Comparison of ENCODE assay signal across 8 cellular contexts in genomic region chr11:94544832-94545640, GRCh38. TPM values are rescaled to one million over a fixed set of nuclear protein-coding genes. Genes with fewer than 3 reads are reported as not detected.
DNase-seq lines count a peak whose midpoint lies in the region; ATAC-seq and TF ChIP-seq lines count a peak whose summit lies in the region.

No MANE protein-coding gene starts in this region.

- 28 to 35% (median 35%) methylated on average over 70 to 72 of the region's 72 CpGs for WGBS in adipose tissue, 3 donors
- WGBS in spleen, 5 donors = 30 to 50% (median 46%) methylated on average over 44 to 72 of the region's 72 CpGs

- H3K27ac ChIP-seq in adipose tissue (ENCODE audit: low read depth, low read length) (peak overlapping the region; percentile 75), spleen (peak overlapping the region; percentile 87 to 99 (median 94))

- H3K4me1 ChIP-seq in spleen = peaks cover 21 to 71% (median 60%) of the 10 kb centered on the region in 6 donors

- no peak for TF ChIP-seq POLR2A in spleen (IDR thresholded peaks at IDR 0.05)

- no peak for ATAC-seq in HG02588 (IDR thresholded peaks at IDR 0.05; ENCODE audit: unreplicated experiment)

- no peaks in the 10 kb centered on the region for H3K9me3 ChIP-seq in spleen

- H3K27me3 ChIP-seq in spleen (replicated peaks in 1 of 7) = no peaks in the 10 kb centered on the region

- TF ChIP-seq CTCF in spleen (IDR thresholded peaks at IDR 0.05 in 8 of 11, conservative IDR thresholded peaks at IDR 0.05 in 3 of 11) = no peak

- peak; percentile 62 for DNase-seq in activated effector memory CD4-positive, alpha-beta T cell treated with anti-CD3 and anti-CD28 coated beads, Interleukin-2, amount 50 U/mL, for 16 hours
- no peak for DNase-seq in activated effector memory CD4-positive, alpha-beta T cell treated with Interleukin-2 at 50 U/mL for 16 hours
- DNase-seq in iPS-NIHi7 (ENCODE audit: extremely low spot score) (peak; percentile 43), spleen (peak; percentile 88), globus pallidus (ENCODE audit: low spot score) (no peak), DMS 273 treated with DMSO at 0.1 percent for 48 hours (lab: John Stamatoyannopoulos, UW) (no peak)

- H3K4me3 ChIP-seq in spleen = peak overlapping the region; percentile 57 to 93 (median 72)

- intact Hi-C loops in spleen (cut with DNase I; ENCODE audit: low total_unique reads) = no loop called here

- H3K36me3 ChIP-seq in spleen = no peaks in the 10 kb centered on the region

RNA-seq across cellular contexts. Expression of gene FUT4, which starts 1.3 kb away (rescaled TPM):
- polyA plus RNA-seq in adipose tissue (1 to 10 TPM; 1.5 to 2.7 (median 2.5) TPM), spleen (1 to 10 TPM; 1.6 to 2.4 (median 2.0) TPM)
- total RNA-seq in spleen = 10 to 100 TPM in 3 of 7 donors, 1 to 10 TPM in 4; 8.9 to 12.8 (median 10.0) TPM

RNA-seq across cellular contexts. Expression of gene PIWIL4, which starts 22.1 kb away (rescaled TPM):
- polyA plus RNA-seq in adipose tissue (1 to 10 TPM; 1.3 to 5.7 (median 2.9) TPM), spleen (1 to 10 TPM; 4.1 to 6.7 (median 5.5) TPM)
- total RNA-seq in spleen = 10 to 100 TPM in 1 of 7 donors, 1 to 10 TPM in 6; 3.5 to 10.3 (median 4.9) TPM

RNA-seq across cellular contexts. Expression of gene C11orf97, which starts 32.8 kb away (rescaled TPM):
- polyA plus RNA-seq in adipose tissue (not detected), spleen (under 1 TPM in 1 of 3 donors, not detected in 2; 0.11 TPM)
- total RNA-seq in spleen = not detected

RNA-seq across cellular contexts. Expression of gene ANKRD49, which starts 51.3 kb away (rescaled TPM):
- polyA plus RNA-seq in adipose tissue = 10 to 100 TPM in 1 of 3 donors, 1 to 10 TPM in 2; 8.0 to 10.9 (median 8.7) TPM
- total RNA-seq in spleen = 10 to 100 TPM; 18.8 to 40.5 (median 24.1) TPM
- 10 to 100 TPM; 27.0 to 46.5 (median 30.6) TPM for polyA plus RNA-seq in spleen

RNA-seq across cellular contexts. Expression of gene MRE11, which starts 51.4 kb away (rescaled TPM):
- 1 to 10 TPM; 3.9 to 7.0 (median 4.4) TPM for polyA plus RNA-seq in adipose tissue
- total RNA-seq in spleen = 10 to 100 TPM; 20.0 to 36.2 (median 29.5) TPM
- polyA plus RNA-seq in spleen = 1 to 10 TPM; 5.3 to 7.1 (median 6.7) TPM

Comparison
In these comparisons a context has a peak if more than half of its experiments do, and no peak if none do; other contexts are left out.
1. DNase-seq: peak in activated effector memory CD4-positive, alpha-beta T cell treated with anti-CD3 and anti-CD28 coated beads, Interleukin-2, amount 50 U/mL, for 16 hours (single experiment), iPS-NIHi7 (single experiment) and spleen (single experiment); none in activated effector memory CD4-positive, alpha-beta T cell treated with Interleukin-2 at 50 U/mL for 16 hours (single experiment), globus pallidus (single experiment) and DMS 273 treated with DMSO at 0.1 percent for 48 hours (single experiment).